Comparison of ENCODE assay signal across 23 cellular contexts in genomic region chr3:43932921-43933320, GRCh38.
DNase-seq lines count a peak whose midpoint lies in the region; TF ChIP-seq lines count a peak whose summit lies in the region.
"Had no signal": no experiment of that assay in that cellular context is flagged by ENCODE, and none has a peak within 500 bp of the region (broad histone marks: within the 10 kb centered on the region; RNA-seq: fewer than 3 reads in every experiment).

No MANE protein-coding gene starts in this region.

- TF ChIP-seq CTCF in AG09309 (IDR thresholded peaks at IDR 0.05; ENCODE audit: control insufficient read depth, insufficient read depth, low read depth, low read length, missing control alignments): no peak
- no peak for TF ChIP-seq CTCF in astrocyte of the spinal cord (IDR thresholded peaks at IDR 0.05; ENCODE audit: low read depth, low read length)
- no peak for TF ChIP-seq CTCF in fibroblast of pulmonary artery (IDR thresholded peaks at IDR 0.05; ENCODE audit: low read length, missing control alignments)

- DNase-seq in AG09309 (ENCODE audit: low read depth): peak; percentile 8
- peak; percentile 54 for DNase-seq in HT1080 (ENCODE audit: low read depth)
- peak; percentile 50 for DNase-seq in astrocyte of the spinal cord (ENCODE audit: low read depth, low spot score)
- DNase-seq in fibroblast of pulmonary artery (ENCODE audit: low read depth): peak; percentile 57
- no peak for DNase-seq in NCI-H146 (lab: John Stamatoyannopoulos, UW)
- no peak for DNase-seq in SHP77 treated with DMSO at 0.1 percent for 48 hours (lab: John Stamatoyannopoulos, UW)
- DNase-seq in NCI-H446 (lab: John Stamatoyannopoulos, UW): no peak
- DNase-seq in H4 (ENCODE audit: low spot score): no peak
- DNase-seq: activated CD4-positive, alpha-beta T cell treated with anti-CD3 and anti-CD28 coated beads for 36 hours; activated CD8-positive, alpha-beta T cell treated with anti-CD3 and anti-CD28 coated beads, Interleukin-2, amount 10 ng/mL, durations not matched to agents 7 days and 5 days; C1 segment of cervical spinal cord; COR-L47; effector memory CD4-positive, alpha-beta T cell; H9; Kasumi-1; left lung; mesendoderm; NCI-H1436 treated with DMSO at 0.1 percent for 48 hours; NCI-H446 treated with DMSO at 0.1 percent for 48 hours; ovary had no signal

- H3K4me3 ChIP-seq in AG09309 (ENCODE audit: control insufficient read depth, low read depth, low read length) (no peak overlapping the region), astrocyte of the spinal cord (ENCODE audit: low read depth, low read length) (no peak overlapping the region), fibroblast of pulmonary artery (replicated peaks; ENCODE audit: low read depth, low read length) (no peak overlapping the region)
- H3K4me3 ChIP-seq: cardiac muscle cell, coronary artery, left lung, ovary, tibial nerve had no signal

- in situ Hi-C loops in astrocyte of the spinal cord (cut with HindIII; ENCODE audit: low sequenced_read_pairs): no loop called here

Comparison
In these comparisons a context has a peak if more than half of its experiments do, and no peak if none do; other contexts are left out.
1. DNase-seq: peak in AG09309 (single experiment), HT1080 (single experiment), astrocyte of the spinal cord (single experiment) and fibroblast of pulmonary artery (single experiment); none in NCI-H146 (single experiment), SHP77 treated with DMSO at 0.1 percent for 48 hours (single experiment), NCI-H446 (0 of 2) and H4 (single experiment).